ENCODE assay signal across 34 cellular contexts in the genomic region with DNA sequence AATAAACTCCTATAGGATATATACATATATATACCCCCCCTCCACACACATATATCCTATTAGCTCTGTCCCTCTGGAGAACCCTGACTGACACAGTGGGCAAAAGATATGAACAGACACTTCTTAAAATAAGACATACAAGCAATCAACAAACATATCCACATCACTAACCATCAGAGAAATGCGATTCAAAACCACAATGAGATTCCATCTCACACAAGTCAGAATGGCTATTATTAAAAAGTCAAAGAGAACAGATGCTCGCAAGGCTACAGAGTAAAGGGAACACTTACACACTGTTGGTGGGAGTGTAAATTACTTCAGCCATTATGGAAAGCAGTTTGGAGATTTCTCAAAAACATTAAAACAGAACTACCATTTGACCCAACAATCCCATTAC.
"Had no signal": no experiment of that assay in that cellular context is flagged by ENCODE, and none has a peak within 500 bp of the region (broad histone marks: within the 10 kb centered on the region; RNA-seq: fewer than 3 reads in every experiment).

No MANE protein-coding gene starts in this region.

- H3K36me3 ChIP-seq: MG63 had no signal

- H3K27me3 ChIP-seq: MG63 had no signal

- H3K4me3 ChIP-seq: MG63 had no signal

- DNase-seq: Karpas-422, Kasumi-1, KG1, MG63, MM.1S, MV-4-11, NCI-H1048, NCI-H1092, NCI-H1092 treated with DMSO at 0.1 percent for 48 hours, NCI-H1105, NCI-H1105 treated with DMSO at 0.1 percent for 48 hours, NCI-H1417, NCI-H1417 treated with DMSO at 0.1 percent for 48 hours, NCI-H1436, NCI-H1436 treated with DMSO at 0.1 percent for 48 hours, NCI-H146, NCI-H1694, NCI-H1694 treated with DMSO at 0.1 percent for 48 hours, NCI-H187, NCI-H187 treated with DMSO at 0.1 percent for 48 hours, NCI-H1930, NCI-H2029, NCI-H2029 treated with DMSO at 0.1 percent for 48 hours, NCI-H2081, NCI-H2081 treated with DMSO at 0.1 percent for 48 hours, NCI-H2107, NCI-H2171, NCI-H2227 treated with DMSO at 0.1 percent for 48 hours, NCI-H226, NCI-H345, NCI-H446, NCI-H446 treated with DMSO at 0.1 percent for 48 hours, NCI-H510A had no signal

- H3K27ac ChIP-seq: KMS-11 had no signal

- H3K4me2 ChIP-seq: KMS-11 had no signal

- H3K9me3 ChIP-seq: MG63 had no signal

- H3K9ac ChIP-seq: KMS-11 had no signal
